18 cellular contexts compared by ENCODE assay signal in genomic region chr17:61253293-61253801, GRCh38.
DNase-seq lines count a peak whose midpoint lies in the region; ATAC-seq and TF ChIP-seq lines count a peak whose summit lies in the region.
"Had no signal": no experiment of that assay in that cellular context is flagged by ENCODE, and none has a peak within 500 bp of the region (broad histone marks: within the 10 kb centered on the region; RNA-seq: fewer than 3 reads in every experiment).

No MANE protein-coding gene starts in this region.

- ATAC-seq in heart right ventricle (peak in 5 of 8 donors; percentile 32 to 49 (median 39)), HG03571 (IDR thresholded peaks at IDR 0.05; ENCODE audit: unreplicated experiment) (no peak)
- ATAC-seq: T-helper 17 cell had no signal

- H3K36me3 ChIP-seq in cardiac muscle cell, result no peaks in the 10 kb centered on the region
- no peaks in the 10 kb centered on the region for H3K36me3 ChIP-seq in heart right ventricle
- no peaks in the 10 kb centered on the region for H3K36me3 ChIP-seq in uterus
- H3K36me3 ChIP-seq in brain microvascular endothelial cell (replicated peaks), result no peaks in the 10 kb centered on the region

- no peaks in the 10 kb centered on the region for H3K36me3 Mint-ChIP-seq in nephron (ENCODE audit: low read depth)
- H3K36me3 Mint-ChIP-seq: CD4-positive, alpha-beta memory T cell had no signal

- peaks cover 61% of the 10 kb centered on the region for H3K4me1 Mint-ChIP-seq in nephron

- in situ Hi-C loops in brain microvascular endothelial cell (cut with HindIII; ENCODE audit: low pct_ligation_motif_present, low sequenced_read_pairs), result no loop called here

- H3K27ac ChIP-seq in cardiac muscle cell (peak overlapping the region; percentile 91), heart right ventricle (peak overlapping the region in 9 of 10 donors; percentile 43 to 86 (median 73)), uterus (peak overlapping the region; percentile 51 to 81), brain microvascular endothelial cell (no peak overlapping the region)

- DNase-seq in cardiac muscle cell (ENCODE audit: low read depth in 1 of 2, low spot score in 1 of 2) (peak in 1 of 2 donors; percentile 66), cardiac septum (ENCODE audit: low spot score) (no peak), heart right ventricle (peak; percentile 45 to 59), uterus (peak; percentile 33 to 46), activated gamma-delta T cell treated with Interleukin-2 at 50 U/mL for 16 hours (no peak), brain microvascular endothelial cell (no peak)
- DNase-seq: activated CD4-positive, CD25-positive, alpha-beta regulatory T cell; activated naive CD4-positive, alpha-beta T cell treated with Interleukin-2 at 50 U/mL for 16 hours; CD4-positive, alpha-beta memory T cell; mammary epithelial cell; NCI-H1048; retina; stimulated activated CD4-positive, alpha-beta T cell treated with anti-CD3 and anti-CD28 coated beads, Interleukin-2, amount 100 ng/mL, for 48 hours; T-helper 17 cell; trophoblast cell had no signal

- no peak for TF ChIP-seq POLR2A in uterus (IDR thresholded peaks at IDR 0.05)

- H3K4me1 ChIP-seq in cardiac muscle cell (ENCODE audit: low read depth) (peaks cover 60% of the 10 kb centered on the region), heart right ventricle (peaks cover 5 to 61% (median 38%) of the 10 kb centered on the region in 9 donors), uterus (peaks cover 0 to 19% of the 10 kb centered on the region in 2 donors)

- whole genome bisulfite sequencing in heart right ventricle, 2 donors, result 79 to 80% methylated on average over 5 of the region's 5 CpGs

- intact Hi-C loops in cardiac septum (cut with DNase I), result loop anchor here (10.0 kb wide), 2 partner anchors 141 to 249 kb away; partner anchors contain the start of gene TBX2
- intact Hi-C loops in heart right ventricle (cut with DNase I), result loop anchor here in 6 of 10 donors (5.0 to 10.0 kb wide), 8 partner anchors 36 to 144 kb away; partner anchors contain the start of gene TBX2 (in 4 of the 6)
- intact Hi-C loops in uterus (cut with DNase I; ENCODE audit: low total_unique reads), result no loop called here

- no peak overlapping the region for H3K4me3 ChIP-seq in cardiac muscle cell
- no peak overlapping the region for H3K4me3 ChIP-seq in heart right ventricle
- H3K4me3 ChIP-seq in uterus, result no peak overlapping the region
- H3K4me3 ChIP-seq in brain microvascular endothelial cell (ENCODE audit: low read depth, low read length), result no peak overlapping the region

- H3K9me3 ChIP-seq in cardiac muscle cell (ENCODE audit: low read depth), result no peaks in the 10 kb centered on the region
- H3K9me3 ChIP-seq in heart right ventricle, result no peaks in the 10 kb centered on the region
- no peaks in the 10 kb centered on the region for H3K9me3 ChIP-seq in uterus

- peak overlapping the region; percentile 75 to 87 (median 81) for H3K27ac Mint-ChIP-seq in nephron
- H3K27ac Mint-ChIP-seq: T-helper 17 cell had no signal

- TF ChIP-seq CTCF in cardiac muscle cell (IDR thresholded peaks at IDR 0.05; ENCODE audit: low read depth, low read length) (no peak), heart right ventricle (IDR thresholded peaks at IDR 0.05) (no peak), nephron (IDR thresholded peaks at IDR 0.05; ENCODE audit: unreplicated experiment in 3 of 3) (no peak), uterus (IDR thresholded peaks at IDR 0.05) (no peak), brain microvascular endothelial cell (IDR thresholded peaks at IDR 0.05; ENCODE audit: low read depth, low read length, missing control alignments) (no peak)

- H3K4me3 Mint-ChIP-seq in nephron, result no peak overlapping the region
- H3K4me3 Mint-ChIP-seq: CD4-positive, alpha-beta memory T cell; neural crest cell; T-helper 17 cell had no signal

- no peaks in the 10 kb centered on the region for H3K27me3 Mint-ChIP-seq in nephron (ENCODE audit: low read depth)
- H3K27me3 Mint-ChIP-seq: CD4-positive, alpha-beta memory T cell; T-helper 17 cell had no signal

- H3K27me3 ChIP-seq in cardiac muscle cell (no peaks in the 10 kb centered on the region), heart right ventricle (no peaks in the 10 kb centered on the region), uterus (no peaks in the 10 kb centered on the region), brain microvascular endothelial cell (replicated peaks) (no peaks in the 10 kb centered on the region)

- H3K9me3 Mint-ChIP-seq in nephron, result no peaks in the 10 kb centered on the region
- H3K9me3 Mint-ChIP-seq: CD4-positive, alpha-beta memory T cell; neural crest cell had no signal

Comparison
In these comparisons a context has a peak if more than half of its experiments do, and no peak if none do; other contexts are left out.
1. DNase-seq: peak in heart right ventricle (2 of 2) and uterus (2 of 2); none in cardiac septum (single experiment), activated gamma-delta T cell treated with Interleukin-2 at 50 U/mL for 16 hours (single experiment) and brain microvascular endothelial cell (single experiment).